19 cellular contexts compared by ENCODE assay signal in the genomic region with DNA sequence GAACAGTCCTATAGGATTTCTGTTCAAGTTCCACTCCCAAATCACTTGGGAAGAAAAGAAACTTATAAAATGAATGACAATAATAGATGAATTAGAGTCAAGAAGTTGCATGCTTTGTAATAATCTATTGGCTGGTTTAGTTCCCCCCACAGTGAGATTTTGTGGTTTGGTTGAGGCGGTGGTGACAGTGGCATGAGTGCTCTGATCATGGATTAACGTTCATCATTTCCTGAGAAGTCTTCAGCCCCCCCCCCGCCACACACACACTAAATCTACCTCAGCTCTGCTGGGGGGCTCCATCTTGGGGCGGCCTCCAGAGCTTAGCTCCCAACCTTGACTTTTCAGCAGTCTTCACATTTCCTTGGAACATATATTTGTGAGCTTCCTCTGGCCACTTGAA.
DNase-seq lines count a peak whose midpoint lies in the region; ATAC-seq and TF ChIP-seq lines count a peak whose summit lies in the region.
"Had no signal": no experiment of that assay in that cellular context is flagged by ENCODE, and none has a peak within 500 bp of the region (broad histone marks: within the 10 kb centered on the region; RNA-seq: fewer than 3 reads in every experiment).

No MANE protein-coding gene starts in this region.

- peaks cover 1% of the 10 kb centered on the region for H3K27me3 Mint-ChIP-seq in activated CD8-positive, alpha-beta T cell treated with anti-CD3 and anti-CD28 coated beads for 36 hours
- no peaks in the 10 kb centered on the region for H3K27me3 Mint-ChIP-seq in activated CD8-positive, alpha-beta T cell treated with anti-CD3 and anti-CD28 coated beads, Interleukin-2, amount 10 ng/mL, durations not matched to agents 7 days and 5 days (ENCODE audit: low read depth)
- H3K27me3 Mint-ChIP-seq in activated naive CD8-positive, alpha-beta T cell treated with anti-CD3 and anti-CD28 coated beads, Interleukin-2, amount 50 U/mL, for 24 hours: peaks cover 12% of the 10 kb centered on the region
- H3K27me3 Mint-ChIP-seq in activated naive CD8-positive, alpha-beta T cell treated with anti-CD3 and anti-CD28 coated beads for 36 hours: no peaks in the 10 kb centered on the region
- H3K27me3 Mint-ChIP-seq: CD4-positive, alpha-beta T cell had no signal

- H3K4me1 Mint-ChIP-seq in activated CD8-positive, alpha-beta T cell treated with anti-CD3 and anti-CD28 coated beads for 36 hours (ENCODE audit: low read depth): peaks cover 4% of the 10 kb centered on the region
- peaks cover 2% of the 10 kb centered on the region for H3K4me1 Mint-ChIP-seq in activated CD8-positive, alpha-beta T cell treated with anti-CD3 and anti-CD28 coated beads, Interleukin-2, amount 10 ng/mL, durations not matched to agents 7 days and 5 days (ENCODE audit: low read depth)
- H3K4me1 Mint-ChIP-seq in activated naive CD8-positive, alpha-beta T cell treated with anti-CD3 and anti-CD28 coated beads, Interleukin-2, amount 50 U/mL, for 24 hours: peaks cover 5% of the 10 kb centered on the region
- H3K4me1 Mint-ChIP-seq in activated naive CD8-positive, alpha-beta T cell treated with anti-CD3 and anti-CD28 coated beads for 36 hours: no peaks in the 10 kb centered on the region
- H3K4me1 Mint-ChIP-seq: CD14-positive monocyte; CD8-positive, alpha-beta memory T cell had no signal

- peaks cover 0 to 35% (median 23%) of the 10 kb centered on the region in 10 experiments; a peak in 16 of 20 replicates for H3K4me1 ChIP-seq in BLaER1 treated with 17β-estradiol and CSF1 and Interleukin-3, amounts not matched to agents 10 nM and 100 nM
- H3K4me1 ChIP-seq in neutrophil (ENCODE audit: control insufficient read depth in 1 of 2, insufficient read depth in 1 of 2, low read depth in 1 of 2, low read length in 1 of 2): no peaks in the 10 kb centered on the region
- H3K4me1 ChIP-seq: HAP-1 had no signal

- peak overlapping the region in 8 of 11 experiments; percentile 5 to 38 (median 21); a peak in 11 of 22 replicates for H3K4me2 ChIP-seq in BLaER1 treated with 17β-estradiol and CSF1 and Interleukin-3, amounts not matched to agents 10 nM and 100 nM

- H3K4me3 Mint-ChIP-seq in activated CD8-positive, alpha-beta T cell treated with anti-CD3 and anti-CD28 coated beads for 36 hours: no peak overlapping the region
- no peak overlapping the region for H3K4me3 Mint-ChIP-seq in activated CD8-positive, alpha-beta T cell treated with anti-CD3 and anti-CD28 coated beads, Interleukin-2, amount 10 ng/mL, durations not matched to agents 7 days and 5 days
- H3K4me3 Mint-ChIP-seq in activated naive CD8-positive, alpha-beta T cell treated with anti-CD3 and anti-CD28 coated beads, Interleukin-2, amount 50 U/mL, for 24 hours: no peak overlapping the region
- H3K4me3 Mint-ChIP-seq in activated naive CD8-positive, alpha-beta T cell treated with anti-CD3 and anti-CD28 coated beads for 36 hours: no peak overlapping the region
- H3K4me3 Mint-ChIP-seq: CD14-positive monocyte; CD4-positive, alpha-beta T cell; CD8-positive, alpha-beta memory T cell; HFFc6 had no signal

- H3K9ac ChIP-seq in BLaER1 treated with 17β-estradiol and CSF1 and Interleukin-3, amounts not matched to agents 10 nM and 100 nM: no peak overlapping the region

- H3K9me3 ChIP-seq in BLaER1 treated with 17β-estradiol and CSF1 and Interleukin-3, amounts not matched to agents 10 nM and 100 nM (replicated peaks in 1 of 11): no peaks in the 10 kb centered on the region
- no peaks in the 10 kb centered on the region for H3K9me3 ChIP-seq in neutrophil
- H3K9me3 ChIP-seq: HAP-1 had no signal

- no peaks in the 10 kb centered on the region for H3K36me3 Mint-ChIP-seq in activated CD8-positive, alpha-beta T cell treated with anti-CD3 and anti-CD28 coated beads for 36 hours (ENCODE audit: low read depth)
- H3K36me3 Mint-ChIP-seq in activated CD8-positive, alpha-beta T cell treated with anti-CD3 and anti-CD28 coated beads, Interleukin-2, amount 10 ng/mL, durations not matched to agents 7 days and 5 days (ENCODE audit: low read depth): no peaks in the 10 kb centered on the region
- H3K36me3 Mint-ChIP-seq in activated naive CD8-positive, alpha-beta T cell treated with anti-CD3 and anti-CD28 coated beads, Interleukin-2, amount 50 U/mL, for 24 hours (ENCODE audit: low read depth): no peaks in the 10 kb centered on the region
- H3K36me3 Mint-ChIP-seq in activated naive CD8-positive, alpha-beta T cell treated with anti-CD3 and anti-CD28 coated beads for 36 hours: no peaks in the 10 kb centered on the region
- H3K36me3 Mint-ChIP-seq: CD14-positive monocyte; CD8-positive, alpha-beta memory T cell had no signal

- POLR2A ChIA-PET in activated CD8-positive, alpha-beta T cell treated with anti-CD3 and anti-CD28 coated beads for 36 hours (lab: Charles Lee): no interaction called here
- POLR2A ChIA-PET in activated CD8-positive, alpha-beta T cell treated with anti-CD3 and anti-CD28 coated beads, Interleukin-2, amount 10 ng/mL, durations not matched to agents 7 days and 5 days (lab: Charles Lee): interaction anchor here (0.6 kb wide), 1 partner anchor 350 kb away, joined by 3 read pairs; no protein-coding TSS in a partner anchor

- CTCF ChIA-PET in activated CD8-positive, alpha-beta T cell treated with anti-CD3 and anti-CD28 coated beads for 36 hours (lab: Charles Lee): no interaction called here
- CTCF ChIA-PET in activated CD8-positive, alpha-beta T cell treated with anti-CD3 and anti-CD28 coated beads, Interleukin-2, amount 10 ng/mL, durations not matched to agents 7 days and 5 days (lab: Charles Lee): no interaction called here

- no peak overlapping the region for H3K27ac ChIP-seq in BLaER1 treated with 17β-estradiol and CSF1 and Interleukin-3, amounts not matched to agents 10 nM and 100 nM
- H3K27ac ChIP-seq in neutrophil: peak overlapping the region; percentile 35

- H3K4me3 ChIP-seq in BLaER1 treated with 17β-estradiol and CSF1 and Interleukin-3, amounts not matched to agents 10 nM and 100 nM: no peak overlapping the region
- no peak overlapping the region for H3K4me3 ChIP-seq in neutrophil (ENCODE audit: low read depth in 1 of 2, low read length in 1 of 2)
- H3K4me3 ChIP-seq: GM12878, HAP-1 had no signal

- no peaks in the 10 kb centered on the region for H3K36me3 ChIP-seq in BLaER1 treated with 17β-estradiol and CSF1 and Interleukin-3, amounts not matched to agents 10 nM and 100 nM
- H3K36me3 ChIP-seq in neutrophil: peaks cover 79% of the 10 kb centered on the region
- H3K36me3 ChIP-seq: HAP-1 had no signal

- no peak for ATAC-seq in activated CD8-positive, alpha-beta T cell treated with anti-CD3 and anti-CD28 coated beads for 36 hours
- no peak for ATAC-seq in activated CD8-positive, alpha-beta T cell treated with anti-CD3 and anti-CD28 coated beads, Interleukin-2, amount 10 ng/mL, durations not matched to agents 7 days and 5 days
- ATAC-seq in activated naive CD8-positive, alpha-beta T cell treated with anti-CD3 and anti-CD28 coated beads, Interleukin-2, amount 50 U/mL, for 24 hours: peak; percentile 42
- ATAC-seq in GM19463 (IDR thresholded peaks at IDR 0.05; ENCODE audit: unreplicated experiment) (no peak), GM21825 (IDR thresholded peaks at IDR 0.05; ENCODE audit: unreplicated experiment) (no peak)
- ATAC-seq: GM12878 had no signal

- no peak for TF ChIP-seq CTCF in activated CD8-positive, alpha-beta T cell treated with anti-CD3 and anti-CD28 coated beads for 36 hours (IDR thresholded peaks at IDR 0.05)
- TF ChIP-seq CTCF in neutrophil (IDR thresholded peaks at IDR 0.05): no peak

- no peaks in the 10 kb centered on the region for H4K20me1 ChIP-seq in BLaER1 treated with 17β-estradiol and CSF1 and Interleukin-3, amounts not matched to agents 10 nM and 100 nM

- DNase-seq in activated CD8-positive, alpha-beta T cell treated with anti-CD3 and anti-CD28 coated beads for 36 hours: peak; percentile 6
- DNase-seq in activated CD8-positive, alpha-beta T cell treated with anti-CD3 and anti-CD28 coated beads, Interleukin-2, amount 10 ng/mL, durations not matched to agents 7 days and 5 days: no peak
- DNase-seq in activated naive CD8-positive, alpha-beta T cell treated with anti-CD3 and anti-CD28 coated beads, Interleukin-2, amount 50 U/mL, for 24 hours: no peak
- no peak for DNase-seq in activated naive CD8-positive, alpha-beta T cell treated with anti-CD3 and anti-CD28 coated beads for 36 hours
- DNase-seq: CD4-positive, alpha-beta T cell; CD8-positive, alpha-beta memory T cell; DMS 273 treated with DMSO at 0.1 percent for 48 hours; DMS79; EL; GDM1; GOT3; HFFc6 had no signal

- intact Hi-C loops in activated CD8-positive, alpha-beta T cell treated with anti-CD3 and anti-CD28 coated beads for 36 hours (cut with micrococcal nuclease): no loop called here

- no peak overlapping the region for H3K27ac Mint-ChIP-seq in activated CD8-positive, alpha-beta T cell treated with anti-CD3 and anti-CD28 coated beads for 36 hours
- H3K27ac Mint-ChIP-seq in activated CD8-positive, alpha-beta T cell treated with anti-CD3 and anti-CD28 coated beads, Interleukin-2, amount 10 ng/mL, durations not matched to agents 7 days and 5 days: no peak overlapping the region
- no peak overlapping the region for H3K27ac Mint-ChIP-seq in activated naive CD8-positive, alpha-beta T cell treated with anti-CD3 and anti-CD28 coated beads, Interleukin-2, amount 50 U/mL, for 24 hours
- H3K27ac Mint-ChIP-seq in activated naive CD8-positive, alpha-beta T cell treated with anti-CD3 and anti-CD28 coated beads for 36 hours: no peak overlapping the region
- H3K27ac Mint-ChIP-seq: CD14-positive monocyte; CD4-positive, alpha-beta T cell; CD8-positive, alpha-beta memory T cell; HFFc6 had no signal

- H3K9me3 Mint-ChIP-seq in activated CD8-positive, alpha-beta T cell treated with anti-CD3 and anti-CD28 coated beads for 36 hours: no peaks in the 10 kb centered on the region
- H3K9me3 Mint-ChIP-seq in activated CD8-positive, alpha-beta T cell treated with anti-CD3 and anti-CD28 coated beads, Interleukin-2, amount 10 ng/mL, durations not matched to agents 7 days and 5 days (ENCODE audit: insufficient read depth): no peaks in the 10 kb centered on the region
- H3K9me3 Mint-ChIP-seq in activated naive CD8-positive, alpha-beta T cell treated with anti-CD3 and anti-CD28 coated beads, Interleukin-2, amount 50 U/mL, for 24 hours: no peaks in the 10 kb centered on the region
- H3K9me3 Mint-ChIP-seq in activated naive CD8-positive, alpha-beta T cell treated with anti-CD3 and anti-CD28 coated beads for 36 hours: no peaks in the 10 kb centered on the region
- H3K9me3 Mint-ChIP-seq: CD14-positive monocyte; CD4-positive, alpha-beta T cell; CD8-positive, alpha-beta memory T cell; HFFc6 had no signal

- no peaks in the 10 kb centered on the region for H3K27me3 ChIP-seq in BLaER1 treated with 17β-estradiol and CSF1 and Interleukin-3, amounts not matched to agents 10 nM and 100 nM
- H3K27me3 ChIP-seq in neutrophil: no peaks in the 10 kb centered on the region
